8 cellular contexts compared by ENCODE assay signal in the genomic region with DNA sequence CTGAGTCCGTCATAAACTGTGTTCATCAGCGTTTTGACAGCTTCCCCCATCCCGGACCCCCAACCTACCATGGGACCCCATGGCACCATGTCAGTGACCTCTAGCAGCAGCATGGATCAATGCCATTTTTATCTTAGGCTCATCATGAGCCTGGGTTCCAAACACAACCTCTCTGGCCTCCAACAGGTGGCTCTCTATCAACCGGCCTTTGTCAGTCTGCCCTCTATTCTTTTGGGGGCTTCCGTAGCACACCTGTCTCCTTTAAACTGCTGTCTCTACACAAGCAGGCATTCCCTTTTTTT. TPM values are rescaled to one million over a fixed set of nuclear protein-coding genes. Genes with fewer than 3 reads are reported as not detected.
DNase-seq lines count a peak whose midpoint lies in the region; ATAC-seq and TF ChIP-seq lines count a peak whose summit lies in the region.

No MANE protein-coding gene starts in this region.

- no peak overlapping the region for H2AK5ac ChIP-seq in mesenchymal stem cell (ENCODE audit: low read length, severe bottlenecking)

- no peak overlapping the region for H2BK5ac ChIP-seq in mesenchymal stem cell (ENCODE audit: low read depth, low read length, poor library complexity, severe bottlenecking)

- CTCF ChIA-PET in A673 (lab: Charles Lee) (no interaction called here), OCI-LY7 (lab: Charles Lee; ENCODE audit: unreplicated experiment) (no interaction called here)

- H3K36me3 ChIP-seq in A673 (ENCODE audit: insufficient read depth, low read length, poor library complexity, severe bottlenecking) = no peaks in the 10 kb centered on the region
- no peaks in the 10 kb centered on the region for H3K36me3 ChIP-seq in H7 (replicated peaks; ENCODE audit: control insufficient read depth, insufficient read depth, low read length)
- no peaks in the 10 kb centered on the region for H3K36me3 ChIP-seq in adipocyte (ENCODE audit: control insufficient read depth, insufficient read depth, low read length, severe bottlenecking)
- H3K36me3 ChIP-seq in mesenchymal stem cell (ENCODE audit: control insufficient read depth in 1 of 2, insufficient read depth in 2 of 2, low read depth in 1 of 2, low read length in 2 of 2) = no peaks in the 10 kb centered on the region
- H3K36me3 ChIP-seq in OCI-LY7 (ENCODE audit: insufficient read depth, low read length) = no peaks in the 10 kb centered on the region

- H3K9me3 ChIP-seq in A673 (ENCODE audit: low read depth, low read length, poor library complexity, severe bottlenecking) (no peaks in the 10 kb centered on the region), adipocyte (ENCODE audit: control insufficient read depth, low read length) (no peaks in the 10 kb centered on the region), mesenchymal stem cell (ENCODE audit: control insufficient read depth, low read length) (no peaks in the 10 kb centered on the region), OCI-LY7 (ENCODE audit: low read length) (no peaks in the 10 kb centered on the region)

- 80% methylated on average over 5 of the region's 5 CpGs for WGBS in mesenchymal stem cell

- H3K4me3 ChIP-seq in A673 (ENCODE audit: low read depth, low read length, poor library complexity, severe bottlenecking) (peak overlapping the region; percentile 40), H7 (ENCODE audit: insufficient read depth, low read depth, low read length) (no peak overlapping the region), adipocyte (ENCODE audit: low read length) (peak overlapping the region; percentile 83), mesenchymal stem cell (ENCODE audit: insufficient read depth in 1 of 2, low read depth in 1 of 2, low read length in 2 of 2) (no peak overlapping the region), OCI-LY7 (ENCODE audit: low read depth, low read length, poor library complexity, severe bottlenecking) (no peak overlapping the region)

- no peaks in the 10 kb centered on the region for H3K27me3 ChIP-seq in A673 (replicated peaks; ENCODE audit: insufficient read depth, low read depth, low read length, poor library complexity)
- H3K27me3 ChIP-seq in H7 (ENCODE audit: control insufficient read depth, insufficient read depth, low read length) = peaks cover 16% of the 10 kb centered on the region
- H3K27me3 ChIP-seq in adipocyte (replicated peaks; ENCODE audit: control insufficient read depth, insufficient read depth, low read length) = peaks cover 25% of the 10 kb centered on the region
- peaks cover 4 to 28% of the 10 kb centered on the region in 2 experiments for H3K27me3 ChIP-seq in mesenchymal stem cell (ENCODE audit: control insufficient read depth in 1 of 2, insufficient read depth in 1 of 2, low read length in 2 of 2)

- H2BK12ac ChIP-seq in mesenchymal stem cell (ENCODE audit: low read length in 2 of 2) = no peak overlapping the region

- no peak overlapping the region for H3K4ac ChIP-seq in mesenchymal stem cell (ENCODE audit: low read depth in 1 of 2, low read length in 2 of 2)

- H4K20me1 ChIP-seq in OCI-LY7 (ENCODE audit: insufficient read depth, low read length) = no peaks in the 10 kb centered on the region

- H3K14ac ChIP-seq in mesenchymal stem cell (ENCODE audit: low read length in 2 of 2) = no peak overlapping the region

- H3K23ac ChIP-seq in mesenchymal stem cell (ENCODE audit: low read length in 2 of 2) = peak overlapping the region in 1 of 2 experiments; percentile 59

- H3K4me1 ChIP-seq in A673 (ENCODE audit: insufficient read depth, low read length, poor library complexity, severe bottlenecking) = no peaks in the 10 kb centered on the region
- H3K4me1 ChIP-seq in adipocyte (ENCODE audit: control insufficient read depth, insufficient read depth, low read length) = no peaks in the 10 kb centered on the region
- peaks cover 4% of the 10 kb centered on the region for H3K4me1 ChIP-seq in mesenchymal stem cell (ENCODE audit: control insufficient read depth, insufficient read depth, low read depth, low read length)
- H3K4me1 ChIP-seq in OCI-LY7 (ENCODE audit: insufficient read depth, low read length, poor library complexity, severe bottlenecking) = no peaks in the 10 kb centered on the region

- BruUV-seq in A673 (replicated peaks; lab: Mats Ljungman, UMichigan) (no TSS peak), OCI-LY7 (replicated peaks; lab: Mats Ljungman, UMichigan) (no TSS peak)

- no peaks in the 10 kb centered on the region for H3K79me2 ChIP-seq in OCI-LY7 (ENCODE audit: insufficient read depth, low read depth, low read length)

- TF ChIP-seq CTCF in A673 (conservative IDR thresholded peaks at IDR 0.05; ENCODE audit: low read depth, low read length) (no peak), OCI-LY7 (conservative IDR thresholded peaks at IDR 0.05; ENCODE audit: low read length) (no peak)

- peak overlapping the region; percentile 78 for H3K4me2 ChIP-seq in mesenchymal stem cell (ENCODE audit: low read length, poor library complexity, severe bottlenecking)
- no peak overlapping the region for H3K4me2 ChIP-seq in OCI-LY7 (ENCODE audit: low read length)

- no peak overlapping the region for H3K9ac ChIP-seq in adipocyte (ENCODE audit: low read length)
- H3K9ac ChIP-seq in mesenchymal stem cell (ENCODE audit: low read length) = no peak overlapping the region

- H3K18ac ChIP-seq in mesenchymal stem cell (ENCODE audit: low read depth in 1 of 2, low read length in 2 of 2) = no peak overlapping the region

- H2AFZ ChIP-seq in mesenchymal stem cell (ENCODE audit: low read depth, low read length) = no peak overlapping the region
- no peak overlapping the region for H2AFZ ChIP-seq in OCI-LY7 (ENCODE audit: low read length)

- no peak overlapping the region for H4K8ac ChIP-seq in mesenchymal stem cell (ENCODE audit: low read length)

- no peak overlapping the region for H2BK15ac ChIP-seq in mesenchymal stem cell (ENCODE audit: low read depth, poor library complexity, severe bottlenecking)

- H4K91ac ChIP-seq in mesenchymal stem cell (ENCODE audit: low read length) = no peak overlapping the region

- DNase-seq in A673 (ENCODE audit: low spot score) = no peak
- DNase-seq in H7 = peak; percentile 37
- no peak for DNase-seq in adipocyte (ENCODE audit: low read depth)
- DNase-seq in mesenchymal stem cell = no peak
- DNase-seq in nucleus accumbens (lab: John Stamatoyannopoulos, UW) = no peak
- DNase-seq in NCI-H1105 treated with DMSO at 0.1 percent for 48 hours (lab: John Stamatoyannopoulos, UW) = no peak
- no peak for DNase-seq in OCI-LY7 (ENCODE audit: low spot score)

- no peak for ATAC-seq in GM21723 (IDR thresholded peaks at IDR 0.05; ENCODE audit: unreplicated experiment)

- no peak overlapping the region for H3K27ac ChIP-seq in A673 (ENCODE audit: low read depth, low read length, poor library complexity, severe bottlenecking)
- H3K27ac ChIP-seq in mesenchymal stem cell (ENCODE audit: low read length, poor library complexity, severe bottlenecking) = no peak overlapping the region
- no peak overlapping the region for H3K27ac ChIP-seq in OCI-LY7 (ENCODE audit: low read depth, low read length, poor library complexity, severe bottlenecking)

- no peaks in the 10 kb centered on the region for H3K79me1 ChIP-seq in mesenchymal stem cell (replicated peaks; ENCODE audit: low read length, poor library complexity, severe bottlenecking)

- H2BK120ac ChIP-seq in mesenchymal stem cell (ENCODE audit: low read depth, low read length) = no peak overlapping the region

- no peaks in the 10 kb centered on the region for H3K9me2 ChIP-seq in OCI-LY7 (ENCODE audit: insufficient read depth, low read length)

- intact Hi-C loops in A673 (cut with micrococcal nuclease; ENCODE audit: unreplicated experiment) (no loop called here), OCI-LY7 (cut with micrococcal nuclease; ENCODE audit: unreplicated experiment) (no loop called here)

- POLR2A ChIA-PET in A673 (lab: Charles Lee; ENCODE audit: low non-redundant PET) = no interaction called here
- POLR2A ChIA-PET in OCI-LY7 (lab: Charles Lee) = no interaction called here

RNA-seq across cellular contexts. Expression of a gene that starts 0.7 kb away (rescaled TPM):
- total RNA-seq in A673 (2021) (0.34 and 0.76 TPM in 2 replicates), OCI-LY7 (2022) (not detected in 2 replicates)
- total RNA-seq in H7 (2014; rRNA removed; shearing (Covaris generic)) = 2.4 and 3.3 TPM in 2 replicates
- polyA plus RNA-seq in mesenchymal stem cell (2013, experiment 1 of 2) = 4.3 TPM
- polyA plus RNA-seq in mesenchymal stem cell (2013, experiment 2 of 2) = 4.5 TPM
- not detected in 2 replicates for total RNA-seq in OCI-LY7 (2014; rRNA removed; shearing (Covaris generic))

Comparison
In these comparisons a context has a peak if more than half of its experiments do, and no peak if none do; other contexts are left out.
1. H3K4me3 ChIP-seq: peak in A673 (single experiment) and adipocyte (single experiment); none in H7 (single experiment), mesenchymal stem cell (0 of 2) and OCI-LY7 (single experiment).